In the genomic region with DNA sequence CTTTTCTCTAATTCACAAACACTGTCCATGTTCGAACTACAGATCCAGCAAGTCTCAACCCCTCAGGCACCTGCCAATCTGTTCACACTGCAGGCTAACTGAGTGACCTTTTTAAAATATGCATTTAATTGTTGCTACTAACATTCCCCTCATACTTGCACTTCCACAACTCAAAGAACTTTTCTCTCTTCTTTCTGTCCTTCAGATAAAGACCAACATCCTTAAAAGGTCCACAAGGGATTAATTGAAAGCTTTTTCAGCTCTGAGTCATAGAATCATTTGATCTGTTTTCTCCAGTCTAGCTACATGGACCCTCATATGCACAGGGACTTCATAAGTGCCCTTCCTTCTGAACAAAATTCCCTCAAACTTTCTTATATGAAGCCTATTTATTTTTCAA, we compare ENCODE assay signal across 33 cellular contexts.
"Had no signal": no experiment of that assay in that cellular context is flagged by ENCODE, and none has a peak within 500 bp of the region (broad histone marks: within the 10 kb centered on the region; RNA-seq: fewer than 3 reads in every experiment).

No MANE protein-coding gene starts in this region.

- H3K36me3 Mint-ChIP-seq: activated CD4-positive, alpha-beta memory T cell treated with anti-CD3 and anti-CD28 coated beads for 36 hours; activated CD8-positive, alpha-beta memory T cell treated with anti-CD3 and anti-CD28 coated beads, Interleukin-2, amount 10 ng/mL, durations not matched to agents 7 days and 5 days; activated naive CD8-positive, alpha-beta T cell had no signal

- H3K9me3 ChIP-seq: body of pancreas, esophagus muscularis mucosa, gastroesophageal sphincter had no signal

- H3K4me1 Mint-ChIP-seq: activated CD4-positive, alpha-beta T cell treated with anti-CD3 and anti-CD28 coated beads for 36 hours; activated CD4-positive, alpha-beta T cell treated with anti-CD3 and anti-CD28 coated beads, Interleukin-2, amount 10 ng/mL, durations not matched to agents 24 days and 14 days; activated CD8-positive, alpha-beta memory T cell treated with anti-CD3 and anti-CD28 coated beads, Interleukin-2, amount 10 ng/mL, durations not matched to agents 7 days and 5 days; T-helper 17 cell had no signal

- H3K4me3 Mint-ChIP-seq: activated CD4-positive, alpha-beta memory T cell treated with anti-CD3 and anti-CD28 coated beads for 36 hours; activated CD4-positive, alpha-beta T cell treated with anti-CD3 and anti-CD28 coated beads for 36 hours; activated CD4-positive, alpha-beta T cell treated with anti-CD3 and anti-CD28 coated beads, Interleukin-2, amount 10 ng/mL, durations not matched to agents 24 days and 14 days; activated CD8-positive, alpha-beta memory T cell treated with anti-CD3 and anti-CD28 coated beads, Interleukin-2, amount 10 ng/mL, durations not matched to agents 7 days and 5 days; activated CD8-positive, alpha-beta T cell treated with anti-CD3 and anti-CD28 coated beads, Interleukin-2, amount 10 ng/mL, durations not matched to agents 7 days and 5 days; activated naive CD8-positive, alpha-beta T cell; activated T-cell treated with anti-CD3 and anti-CD28 coated beads, Interleukin-2, amount 50 U/mL, for 72 hours; effector memory CD8-positive, alpha-beta T cell; T-helper 17 cell; T-helper 2 cell treated with Interferon-gamma antibody and Interleukin-4, amounts not matched to agents 5 μg/mL and 100 μg/mL, for 36 hours had no signal

- H3K4me3 ChIP-seq: body of pancreas, esophagus muscularis mucosa, gastroesophageal sphincter had no signal

- DNase-seq: activated CD4-positive, alpha-beta memory T cell treated with anti-CD3 and anti-CD28 coated beads for 36 hours; activated CD4-positive, alpha-beta T cell treated with anti-CD3 and anti-CD28 coated beads for 36 hours; activated CD4-positive, alpha-beta T cell treated with anti-CD3 and anti-CD28 coated beads, Interleukin-2, amount 10 ng/mL, durations not matched to agents 24 days and 14 days; activated CD4-positive, CD25-positive, alpha-beta regulatory T cell; activated CD4-positive, CD25-positive, alpha-beta regulatory T cell treated with anti-CD3 and anti-CD28 coated beads, Interleukin-2, amount 50 U/mL, for 72 hours; activated CD8-positive, alpha-beta memory T cell treated with anti-CD3 and anti-CD28 coated beads, Interleukin-2, amount 10 ng/mL, durations not matched to agents 7 days and 5 days; activated CD8-positive, alpha-beta memory T cell treated with anti-CD3 and anti-CD28 coated beads, Interleukin-2, amount 50 U/mL, for 4 hours; activated CD8-positive, alpha-beta T cell treated with anti-CD3 and anti-CD28 coated beads, Interleukin-2, amount 10 ng/mL, durations not matched to agents 7 days and 5 days; activated gamma-delta T cell; activated naive CD4-positive, alpha-beta T cell treated with anti-CD3 and anti-CD28 coated beads, Interleukin-2, amount 50 U/mL, for 16 hours; activated naive CD4-positive, alpha-beta T cell treated with Interleukin-2 at 50 U/mL for 16 hours; activated T-cell treated with anti-CD3 and anti-CD28 coated beads, Interleukin-2, amount 50 U/mL, for 1 hour; activated T-cell treated with anti-CD3 and anti-CD28 coated beads, Interleukin-2, amount 50 U/mL, for 72 hours; amniotic stem cell; anterior cingulate cortex; body of pancreas; caudate nucleus; cortex of kidney; dermis blood vessel endothelial cell; effector CD4-positive, alpha-beta T cell; effector memory CD8-positive, alpha-beta T cell; erythroblast; foreskin keratinocyte; T-helper 1 cell; T-helper 17 cell; T1000; WERI-Rb-1 had no signal

- H3K27me3 ChIP-seq: body of pancreas, esophagus muscularis mucosa, foreskin keratinocyte, gastroesophageal sphincter had no signal

- H3K4me1 ChIP-seq: body of pancreas, esophagus muscularis mucosa, foreskin keratinocyte, gastroesophageal sphincter had no signal

- H3K27ac Mint-ChIP-seq: activated CD4-positive, alpha-beta memory T cell treated with anti-CD3 and anti-CD28 coated beads for 36 hours; activated CD4-positive, alpha-beta T cell treated with anti-CD3 and anti-CD28 coated beads for 36 hours; activated CD4-positive, alpha-beta T cell treated with anti-CD3 and anti-CD28 coated beads, Interleukin-2, amount 10 ng/mL, durations not matched to agents 24 days and 14 days; activated CD8-positive, alpha-beta memory T cell treated with anti-CD3 and anti-CD28 coated beads, Interleukin-2, amount 10 ng/mL, durations not matched to agents 7 days and 5 days; activated CD8-positive, alpha-beta T cell treated with anti-CD3 and anti-CD28 coated beads, Interleukin-2, amount 10 ng/mL, durations not matched to agents 7 days and 5 days; activated naive CD8-positive, alpha-beta T cell; activated T-cell treated with anti-CD3 and anti-CD28 coated beads, Interleukin-2, amount 50 U/mL, for 72 hours; effector memory CD8-positive, alpha-beta T cell; T-helper 17 cell; T-helper 2 cell treated with Interferon-gamma antibody and Interleukin-4, amounts not matched to agents 5 μg/mL and 100 μg/mL, for 36 hours had no signal

- H3K27me3 Mint-ChIP-seq: activated CD4-positive, alpha-beta memory T cell treated with anti-CD3 and anti-CD28 coated beads for 36 hours; activated CD4-positive, alpha-beta T cell treated with anti-CD3 and anti-CD28 coated beads for 36 hours; activated CD4-positive, alpha-beta T cell treated with anti-CD3 and anti-CD28 coated beads, Interleukin-2, amount 10 ng/mL, durations not matched to agents 24 days and 14 days; activated CD8-positive, alpha-beta memory T cell treated with anti-CD3 and anti-CD28 coated beads, Interleukin-2, amount 10 ng/mL, durations not matched to agents 7 days and 5 days; activated naive CD8-positive, alpha-beta T cell; effector memory CD8-positive, alpha-beta T cell; T-helper 17 cell had no signal

- FAIRE-seq: astrocyte, colon had no signal

- ATAC-seq: activated CD4-positive, alpha-beta T cell treated with anti-CD3 and anti-CD28 coated beads for 36 hours; activated CD8-positive, alpha-beta memory T cell treated with anti-CD3 and anti-CD28 coated beads, Interleukin-2, amount 10 ng/mL, durations not matched to agents 7 days and 5 days; activated CD8-positive, alpha-beta T cell treated with anti-CD3 and anti-CD28 coated beads, Interleukin-2, amount 10 ng/mL, durations not matched to agents 7 days and 5 days; activated T-cell treated with anti-CD3 and anti-CD28 coated beads, Interleukin-2, amount 50 U/mL, for 72 hours; body of pancreas; effector memory CD8-positive, alpha-beta T cell; foreskin keratinocyte; gastroesophageal sphincter; T-helper 17 cell had no signal

- H3K36me3 ChIP-seq: esophagus muscularis mucosa, gastroesophageal sphincter had no signal

- H3K27ac ChIP-seq: body of pancreas, esophagus muscularis mucosa, foreskin keratinocyte, gastroesophageal sphincter, WERI-Rb-1 had no signal
